19 cellular contexts compared by ENCODE assay signal in the genomic region with DNA sequence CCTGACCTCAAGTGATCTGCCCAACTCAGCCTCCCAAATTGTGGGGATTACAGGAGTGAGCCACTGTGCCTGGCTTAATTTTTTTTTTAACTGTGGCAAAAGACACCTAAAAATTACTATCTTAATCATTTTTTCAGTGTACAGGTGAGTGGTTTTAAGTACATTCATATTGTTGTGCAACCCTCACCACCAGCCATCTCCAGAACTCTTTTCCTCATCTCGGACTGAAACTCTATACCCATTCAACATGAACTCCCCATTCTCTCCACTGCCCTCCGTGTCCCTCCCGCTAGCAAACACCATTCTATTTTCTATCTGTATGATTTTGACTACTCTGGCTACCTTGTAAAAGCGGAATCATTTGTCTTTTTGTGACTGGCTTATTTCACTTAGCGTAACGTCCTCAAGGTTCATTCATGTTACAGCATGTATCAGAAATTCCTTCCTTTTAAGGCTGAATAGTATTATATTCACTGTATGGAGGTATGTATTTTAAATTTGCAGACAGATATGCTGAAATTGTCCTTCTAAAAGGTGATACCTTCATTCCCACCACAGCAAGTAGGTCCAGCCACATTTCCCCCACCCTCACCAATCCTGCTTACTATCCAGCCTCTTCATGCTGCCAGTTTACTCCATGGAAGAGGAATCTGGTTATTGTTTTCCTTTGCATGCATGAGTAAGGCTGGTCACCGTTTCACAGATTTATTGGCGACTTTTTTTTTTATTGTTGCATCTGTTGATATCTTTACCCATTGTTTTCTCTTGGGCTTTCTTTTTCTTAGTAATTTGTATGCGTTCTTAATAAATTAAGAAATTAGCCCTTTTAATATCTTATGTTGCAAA. TPM values are rescaled to one million over a fixed set of nuclear protein-coding genes. Genes with fewer than 3 reads are reported as not detected.
DNase-seq lines count a peak whose midpoint lies in the region; ATAC-seq, FAIRE-seq and TF ChIP-seq lines count a peak whose summit lies in the region.
"Had no signal": no experiment of that assay in that cellular context is flagged by ENCODE, and none has a peak within 500 bp of the region (broad histone marks: within the 10 kb centered on the region; RNA-seq: fewer than 3 reads in every experiment).

No MANE protein-coding gene starts in this region.

- no TSS peak for BruUV-seq in HepG2 (replicated peaks; lab: Mats Ljungman, UMichigan)

- peaks cover 1 to 4% of the 10 kb centered on the region in 2 experiments; a peak in 2 of 5 replicates for H3K27me3 ChIP-seq in HepG2 (ENCODE audit: control insufficient read depth in 1 of 2, insufficient read depth in 2 of 2, low read length in 2 of 2)
- H3K27me3 ChIP-seq in right lobe of liver: no peaks in the 10 kb centered on the region
- no peaks in the 10 kb centered on the region for H3K27me3 ChIP-seq in foreskin keratinocyte
- H3K27me3 ChIP-seq in body of pancreas: no peaks in the 10 kb centered on the region
- H3K27me3 ChIP-seq: BLaER1 treated with 17β-estradiol and CSF1 and Interleukin-3, amounts not matched to agents 10 nM and 100 nM; MG63 had no signal

- TF ChIP-seq CTCF in HepG2 (CRISPR knock-in tag; IDR thresholded peaks at IDR 0.05) (no peak), right lobe of liver (IDR thresholded peaks at IDR 0.05) (no peak), foreskin keratinocyte (conservative IDR thresholded peaks at IDR 0.05) (no peak), body of pancreas (IDR thresholded peaks at IDR 0.05) (no peak)

- DNase-seq in HepG2 (ENCODE audit: low spot score) (no peak), right lobe of liver (no peak), foreskin keratinocyte (peak; percentile 39 to 64), body of pancreas (no peak), NCI-H1436 treated with DMSO at 0.1 percent for 48 hours (lab: John Stamatoyannopoulos, UW) (no peak), NCI-H345 (lab: John Stamatoyannopoulos, UW) (no peak)
- DNase-seq in activated T-helper 1 cell treated with anti-CD3 and anti-CD28 coated beads, Interleukin-12 subunit alpha, Interleukin-12 subunit beta, Interleukin-2, Interleukin-4 antibody, amounts not matched to agents 30 ng/mL and 10 ng/mL and 1 ng/mL, durations not matched to agents 14 hours and 24 hours and 36 hours (ENCODE audit: low spot score): no peak
- DNase-seq: DND-41, H7, Karpas-422, MG63, NCI-H1092 treated with DMSO at 0.1 percent for 48 hours, NCI-H1694 treated with DMSO at 0.1 percent for 48 hours, NCI-H2171 treated with DMSO at 0.1 percent for 48 hours, NCI-H82 had no signal

- POLR2A ChIA-PET in HepG2 (lab: Yijun Ruan, JAX): no interaction called here

- peaks cover 26% of the 10 kb centered on the region for H3K4me1 Mint-ChIP-seq in activated T-helper 1 cell treated with anti-CD3 and anti-CD28 coated beads, Interleukin-12 subunit alpha, Interleukin-12 subunit beta, Interleukin-2, Interleukin-4 antibody, amounts not matched to agents 30 ng/mL and 10 ng/mL and 1 ng/mL, durations not matched to agents 14 hours and 24 hours and 36 hours (ENCODE audit: low read depth)

- H3K27me3 Mint-ChIP-seq in activated T-helper 1 cell treated with anti-CD3 and anti-CD28 coated beads, Interleukin-12 subunit alpha, Interleukin-12 subunit beta, Interleukin-2, Interleukin-4 antibody, amounts not matched to agents 30 ng/mL and 10 ng/mL and 1 ng/mL, durations not matched to agents 14 hours and 24 hours and 36 hours (ENCODE audit: insufficient read depth): peaks cover 1% of the 10 kb centered on the region

- no peaks in the 10 kb centered on the region for H3K9me3 Mint-ChIP-seq in activated T-helper 1 cell treated with anti-CD3 and anti-CD28 coated beads, Interleukin-12 subunit alpha, Interleukin-12 subunit beta, Interleukin-2, Interleukin-4 antibody, amounts not matched to agents 30 ng/mL and 10 ng/mL and 1 ng/mL, durations not matched to agents 14 hours and 24 hours and 36 hours

- no peak for TF ChIP-seq RAD21 in HepG2 (CRISPR knock-in tag; IDR thresholded peaks at IDR 0.05)

- no peaks in the 10 kb centered on the region for H4K20me1 ChIP-seq in HepG2 (ENCODE audit: insufficient read depth, low read length)
- H4K20me1 ChIP-seq: BLaER1 treated with 17β-estradiol and CSF1 and Interleukin-3, amounts not matched to agents 10 nM and 100 nM had no signal

- H3K4me1 ChIP-seq in HepG2 (ENCODE audit: insufficient read depth, low read length) (0 out of 2 replicates have a peak, but pooled peaks cover 8% of the 10 kb centered on the region), right lobe of liver (no peaks in the 10 kb centered on the region), foreskin keratinocyte (peaks cover 23% of the 10 kb centered on the region), body of pancreas (no peaks in the 10 kb centered on the region)

- TF ChIP-seq POLR2A in HepG2 (IDR thresholded peaks at IDR 0.05; ENCODE audit: insufficient read depth in 1 of 2, low read depth in 2 of 2, low read length in 2 of 2) (no peak), right lobe of liver (IDR thresholded peaks at IDR 0.05) (no peak), body of pancreas (IDR thresholded peaks at IDR 0.05) (no peak)

- no peak for TF ChIP-seq EP300 in HepG2 (IDR thresholded peaks at IDR 0.05; ENCODE audit: low read depth in 2 of 2, low read length in 2 of 2)
- no peak for TF ChIP-seq EP300 in HepG2 (CRISPR knock-in tag; IDR thresholded peaks at IDR 0.05; ENCODE audit: borderline replicate concordance)

- CTCF ChIA-PET in HepG2 (lab: Yijun Ruan, JAX; ENCODE audit: low intra/inter-chr PET ratio, low total read pairs): no interaction called here

- in situ Hi-C loops in HepG2 (cut with HindIII; ENCODE audit: extremely low pct_ligation_motif_present, low pct_unique_long_range_greater_than_20kb): no loop called here

- H3K9me3 ChIP-seq in HepG2 (ENCODE audit: low read length): no peaks in the 10 kb centered on the region
- no peaks in the 10 kb centered on the region for H3K9me3 ChIP-seq in right lobe of liver
- no peaks in the 10 kb centered on the region for H3K9me3 ChIP-seq in body of pancreas
- H3K9me3 ChIP-seq: MG63 had no signal

- ATAC-seq in HepG2: no peak
- ATAC-seq in right lobe of liver: no peak
- ATAC-seq in foreskin keratinocyte: no peak
- no peak for ATAC-seq in body of pancreas
- ATAC-seq in HG03097 (IDR thresholded peaks at IDR 0.05; ENCODE audit: low FRiP score, unreplicated experiment): no peak

- peak overlapping the region; percentile 61 for H3K27ac Mint-ChIP-seq in activated T-helper 1 cell treated with anti-CD3 and anti-CD28 coated beads, Interleukin-12 subunit alpha, Interleukin-12 subunit beta, Interleukin-2, Interleukin-4 antibody, amounts not matched to agents 30 ng/mL and 10 ng/mL and 1 ng/mL, durations not matched to agents 14 hours and 24 hours and 36 hours

- no peak overlapping the region for H3K4me3 Mint-ChIP-seq in activated T-helper 1 cell treated with anti-CD3 and anti-CD28 coated beads, Interleukin-12 subunit alpha, Interleukin-12 subunit beta, Interleukin-2, Interleukin-4 antibody, amounts not matched to agents 30 ng/mL and 10 ng/mL and 1 ng/mL, durations not matched to agents 14 hours and 24 hours and 36 hours

- H3K79me2 ChIP-seq in HepG2 (ENCODE audit: insufficient read depth, low read length): no peaks in the 10 kb centered on the region

- intact Hi-C loops in HepG2 (cut with micrococcal nuclease; ENCODE audit: unreplicated experiment) (no loop called here), right lobe of liver (cut with DNase I) (no loop called here), body of pancreas (cut with DNase I) (no loop called here)
- intact Hi-C loops in activated T-helper 1 cell treated with anti-CD3 and anti-CD28 coated beads, Interleukin-12 subunit alpha, Interleukin-12 subunit beta, Interleukin-2, Interleukin-4 antibody, amounts not matched to agents 30 ng/mL and 10 ng/mL and 1 ng/mL, durations not matched to agents 14 hours and 24 hours and 36 hours (cut with micrococcal nuclease): no loop called here

- H3K4me3 ChIP-seq in HepG2 (replicated peaks in 1 of 3; ENCODE audit: insufficient read depth in 1 of 3, low read depth in 2 of 3, low read length in 3 of 3) (no peak overlapping the region), right lobe of liver (no peak overlapping the region), body of pancreas (no peak overlapping the region)
- H3K4me3 ChIP-seq: BLaER1 treated with 17β-estradiol and CSF1 and Interleukin-3, amounts not matched to agents 10 nM and 100 nM; MG63 had no signal

- H3K36me3 Mint-ChIP-seq in activated T-helper 1 cell treated with anti-CD3 and anti-CD28 coated beads, Interleukin-12 subunit alpha, Interleukin-12 subunit beta, Interleukin-2, Interleukin-4 antibody, amounts not matched to agents 30 ng/mL and 10 ng/mL and 1 ng/mL, durations not matched to agents 14 hours and 24 hours and 36 hours (ENCODE audit: low read depth): no peaks in the 10 kb centered on the region

- H3K27ac ChIP-seq in HepG2 (ENCODE audit: extremely low read length, insufficient read depth, low read length) (no peak overlapping the region), right lobe of liver (no peak overlapping the region), foreskin keratinocyte (no peak overlapping the region), body of pancreas (no peak overlapping the region)

- H3K9ac ChIP-seq in HepG2 (ENCODE audit: insufficient read depth, low read depth, low read length): no peak overlapping the region
- H3K9ac ChIP-seq: BLaER1 treated with 17β-estradiol and CSF1 and Interleukin-3, amounts not matched to agents 10 nM and 100 nM had no signal

- H3K4me2 ChIP-seq in HepG2 (ENCODE audit: low read depth, low read length): no peak overlapping the region

- no peak overlapping the region for H2AFZ ChIP-seq in HepG2 (ENCODE audit: low read length)

- WGBS in HepG2 (ENCODE audit: low lambda C conversion rate): 59% methylated on average over 9 of the region's 9 CpGs
- 84% methylated on average over 9 of the region's 9 CpGs for WGBS in right lobe of liver (ENCODE audit: insufficient coverage, low coverage, low lambda C conversion rate, missing lambda C conversion rate)
- 86 to 94% methylated on average over 9 of the region's 9 CpGs for WGBS in body of pancreas, 2 donors

- H3K36me3 ChIP-seq in HepG2 (replicated peaks in 1 of 2; ENCODE audit: control insufficient read depth in 1 of 2, insufficient read depth in 2 of 2, low read length in 2 of 2): no peaks in the 10 kb centered on the region
- H3K36me3 ChIP-seq in right lobe of liver: no peaks in the 10 kb centered on the region
- H3K36me3 ChIP-seq in body of pancreas (replicated peaks in 1 of 2; ENCODE audit: insufficient read depth in 1 of 2, low read depth in 2 of 2): no peaks in the 10 kb centered on the region
- H3K36me3 ChIP-seq: BLaER1 treated with 17β-estradiol and CSF1 and Interleukin-3, amounts not matched to agents 10 nM and 100 nM; MG63 had no signal

- no peak for FAIRE-seq in HepG2 (lab: Jason Lieb, UNC)
- FAIRE-seq: A204.1, GM12892 had no signal

RNA-seq across cellular contexts. Expression of gene ANXA4, which starts 40.6 kb away (rescaled TPM):
- total RNA-seq in HepG2 (2016; rRNA removed; fragmentation: Illumina TruSeq; extraction: Trizol) (155 and 237 TPM in 2 replicates), right lobe of liver (100 to 1,000 TPM in 3 of 6 experiments, 10 to 100 TPM in 3; 53.5 to 173 (median 92.1) TPM), foreskin keratinocyte (46.2 and 53.4 TPM in 2 replicates), body of pancreas (100 to 1,000 TPM; 382 to 399 TPM)
- 17.9 and 22.8 TPM in 2 replicates for total RNA-seq in HepG2 (2016; cell fraction: cytosol; rRNA removed; fragmentation: Illumina TruSeq; extraction: Trizol; ENCODE audit: low read depth)
- total RNA-seq in HepG2 (2016; cell fraction: insoluble cytoplasmic fraction; rRNA removed; fragmentation: Illumina TruSeq; extraction: Trizol): 161 and 233 TPM in 2 replicates
- 40.1 and 41.9 TPM in 2 replicates for total RNA-seq in HepG2 (2016; cell fraction: membrane; rRNA removed; fragmentation: Illumina TruSeq; extraction: Trizol)
- total RNA-seq in HepG2 (2016; cell fraction: nucleus; rRNA removed; fragmentation: Illumina TruSeq; extraction: Trizol): 65.6 and 74.7 TPM in 2 replicates
- polyA plus RNA-seq in HepG2 (2011; rRNA removed) (147 and 168 TPM in 2 replicates), foreskin keratinocyte (91.1 and 95.1 TPM in 2 replicates)
- 87.5 and 190 TPM in 2 replicates for polyA plus RNA-seq in HepG2 (2011; cell fraction: cytosol; rRNA removed)
- polyA plus RNA-seq in HepG2 (2011; cell fraction: nucleus; rRNA removed): 143 and 171 TPM in 2 replicates
- polyA plus RNA-seq in HepG2 (2012): 61.9 and 99.0 TPM in 2 replicates
- 31.6 and 32.5 TPM in 2 replicates for polyA plus RNA-seq in HepG2 (2016; cell fraction: cytosol; fragmentation: Illumina TruSeq; extraction: Trizol; ENCODE audit: low read depth)
- polyA plus RNA-seq in HepG2 (2016; cell fraction: insoluble cytoplasmic fraction; fragmentation: Illumina TruSeq; extraction: Trizol; ENCODE audit: low read depth): 346 and 367 TPM in 2 replicates
- polyA plus RNA-seq in HepG2 (2016; cell fraction: membrane; fragmentation: Illumina TruSeq; extraction: Trizol; ENCODE audit: low read depth): 39.4 and 42.7 TPM in 2 replicates
- polyA plus RNA-seq in HepG2 (2016; cell fraction: nucleus; fragmentation: Illumina TruSeq; extraction: Trizol; ENCODE audit: insufficient read depth, low read depth): 146 and 162 TPM in 2 replicates
- polyA minus RNA-seq in HepG2 (2011; rRNA and poly(A)+ RNA removed; ENCODE audit: low replicate concordance): 48.3 and 195 TPM in 2 replicates
- polyA minus RNA-seq in HepG2 (2011; cell fraction: cytosol; rRNA and poly(A)+ RNA removed): 90.7 and 108 TPM in 2 replicates
- polyA minus RNA-seq in HepG2 (2011; cell fraction: nucleus; rRNA and poly(A)+ RNA removed): 70.5 and 74.0 TPM in 2 replicates
- total RNA-seq in activated T-helper 1 cell treated with anti-CD3 and anti-CD28 coated beads, Interleukin-12 subunit alpha, Interleukin-12 subunit beta, Interleukin-2, Interleukin-4 antibody, amounts not matched to agents 30 ng/mL and 10 ng/mL and 1 ng/mL, durations not matched to agents 14 hours and 24 hours and 36 hours: 36.2 and 38.0 TPM in 2 replicates

RNA-seq across cellular contexts. Expression of gene AAK1, which starts 57.8 kb away (rescaled TPM):
- total RNA-seq in HepG2 (2016; rRNA removed; fragmentation: Illumina TruSeq; extraction: Trizol): 10.3 and 15.2 TPM in 2 replicates
- 2.4 and 3.1 TPM in 2 replicates for total RNA-seq in HepG2 (2016; cell fraction: cytosol; rRNA removed; fragmentation: Illumina TruSeq; extraction: Trizol; ENCODE audit: low read depth)
- total RNA-seq in HepG2 (2016; cell fraction: insoluble cytoplasmic fraction; rRNA removed; fragmentation: Illumina TruSeq; extraction: Trizol): 9.4 and 12.9 TPM in 2 replicates
- 7.2 and 7.6 TPM in 2 replicates for total RNA-seq in HepG2 (2016; cell fraction: membrane; rRNA removed; fragmentation: Illumina TruSeq; extraction: Trizol)
- 20.2 and 27.8 TPM in 2 replicates for total RNA-seq in HepG2 (2016; cell fraction: nucleus; rRNA removed; fragmentation: Illumina TruSeq; extraction: Trizol)
- 9.4 and 9.8 TPM in 2 replicates for polyA plus RNA-seq in HepG2 (2011; rRNA removed)
- polyA plus RNA-seq in HepG2 (2011; cell fraction: cytosol; rRNA removed): 4.3 and 6.0 TPM in 2 replicates
- 13.6 and 15.8 TPM in 2 replicates for polyA plus RNA-seq in HepG2 (2011; cell fraction: nucleus; rRNA removed)
- polyA plus RNA-seq in HepG2 (2012): 7.2 and 9.5 TPM in 2 replicates
- polyA plus RNA-seq in HepG2 (2016; cell fraction: cytosol; fragmentation: Illumina TruSeq; extraction: Trizol; ENCODE audit: low read depth): 0.59 and 1.3 TPM in 2 replicates
- polyA plus RNA-seq in HepG2 (2016; cell fraction: insoluble cytoplasmic fraction; fragmentation: Illumina TruSeq; extraction: Trizol; ENCODE audit: low read depth): 7.3 and 8.6 TPM in 2 replicates
- polyA plus RNA-seq in HepG2 (2016; cell fraction: membrane; fragmentation: Illumina TruSeq; extraction: Trizol; ENCODE audit: low read depth): 1.5 and 1.9 TPM in 2 replicates
- 14.2 and 15.4 TPM in 2 replicates for polyA plus RNA-seq in HepG2 (2016; cell fraction: nucleus; fragmentation: Illumina TruSeq; extraction: Trizol; ENCODE audit: insufficient read depth, low read depth)
- 8.6 and 11.3 TPM in 2 replicates for polyA minus RNA-seq in HepG2 (2011; rRNA and poly(A)+ RNA removed; ENCODE audit: low replicate concordance)
- polyA minus RNA-seq in HepG2 (2011; cell fraction: cytosol; rRNA and poly(A)+ RNA removed): 17.2 and 18.3 TPM in 2 replicates
- 41.1 and 50.6 TPM in 2 replicates for polyA minus RNA-seq in HepG2 (2011; cell fraction: nucleus; rRNA and poly(A)+ RNA removed)
- 10 to 100 TPM; 12.7 to 30.5 (median 20.5) TPM for total RNA-seq in right lobe of liver
- 89.2 and 94.0 TPM in 2 replicates for total RNA-seq in activated T-helper 1 cell treated with anti-CD3 and anti-CD28 coated beads, Interleukin-12 subunit alpha, Interleukin-12 subunit beta, Interleukin-2, Interleukin-4 antibody, amounts not matched to agents 30 ng/mL and 10 ng/mL and 1 ng/mL, durations not matched to agents 14 hours and 24 hours and 36 hours
- 33.0 and 33.6 TPM in 2 replicates for total RNA-seq in foreskin keratinocyte
- polyA plus RNA-seq in foreskin keratinocyte: 6.6 and 7.3 TPM in 2 replicates
- 10 to 100 TPM; 44.6 to 60.0 TPM for total RNA-seq in body of pancreas

Comparison
In these comparisons a context has a peak if more than half of its experiments do, and no peak if none do; other contexts are left out.
1. DNase-seq: peak in foreskin keratinocyte (2 of 2); none in HepG2 (single experiment), right lobe of liver (0 of 3), activated T-helper 1 cell treated with anti-CD3 and anti-CD28 coated beads, Interleukin-12 subunit alpha, Interleukin-12 subunit beta, Interleukin-2, Interleukin-4 antibody, amounts not matched to agents 30 ng/mL and 10 ng/mL and 1 ng/mL, durations not matched to agents 14 hours and 24 hours and 36 hours (single experiment), body of pancreas (0 of 4), NCI-H1436 treated with DMSO at 0.1 percent for 48 hours (single experiment) and NCI-H345 (single experiment).